Comparison of ENCODE assay signal across 17 cellular contexts in genomic region chr2:136324966-136325365, GRCh38.
DNase-seq lines count a peak whose midpoint lies in the region; ATAC-seq and TF ChIP-seq lines count a peak whose summit lies in the region.
"Had no signal": no experiment of that assay in that cellular context is flagged by ENCODE, and none has a peak within 500 bp of the region (broad histone marks: within the 10 kb centered on the region; RNA-seq: fewer than 3 reads in every experiment).

No MANE protein-coding gene starts in this region.

- H3K9me3 ChIP-seq in upper lobe of right lung: no peaks in the 10 kb centered on the region

- no peak for TF ChIP-seq CTCF in upper lobe of right lung (IDR thresholded peaks at IDR 0.05)

- no peak for ATAC-seq in activated T-cell treated with anti-CD3 and anti-CD28 coated beads, Interleukin-2, amount 50 U/mL, for 4 hours
- peak; percentile 65 for ATAC-seq in upper lobe of right lung
- ATAC-seq in HG03025 (IDR thresholded peaks at IDR 0.05; ENCODE audit: low FRiP score, unreplicated experiment): no peak
- ATAC-seq in GM19455 (IDR thresholded peaks at IDR 0.05; ENCODE audit: unreplicated experiment): no peak
- ATAC-seq: Panc1 had no signal

- no peaks in the 10 kb centered on the region for H3K36me3 ChIP-seq in upper lobe of right lung

- H3K27me3 Mint-ChIP-seq in activated T-cell treated with anti-CD3 and anti-CD28 coated beads, Interleukin-2, amount 50 U/mL, for 24 hours: no peaks in the 10 kb centered on the region
- H3K27me3 Mint-ChIP-seq in activated T-cell treated with anti-CD3 and anti-CD28 coated beads, Interleukin-2, amount 50 U/mL, for 4 hours (ENCODE audit: low read depth): no peaks in the 10 kb centered on the region
- no peaks in the 10 kb centered on the region for H3K27me3 Mint-ChIP-seq in activated naive CD8-positive, alpha-beta T cell treated with anti-CD3 and anti-CD28 coated beads for 36 hours
- H3K27me3 Mint-ChIP-seq: stimulated activated naive CD8-positive, alpha-beta T cell treated with anti-CD3 and anti-CD28 coated beads, Interleukin-15, Interleukin-2, amounts not matched to agents 100 ng/mL and 50 ng/mL, for 24 hours had no signal

- H3K27me3 ChIP-seq in upper lobe of right lung: no peaks in the 10 kb centered on the region

- no peak overlapping the region for H3K4me3 ChIP-seq in upper lobe of right lung

- H3K4me1 ChIP-seq in upper lobe of right lung: no peaks in the 10 kb centered on the region

- no peaks in the 10 kb centered on the region for H3K36me3 Mint-ChIP-seq in activated T-cell treated with anti-CD3 and anti-CD28 coated beads, Interleukin-2, amount 50 U/mL, for 24 hours (ENCODE audit: low read depth)
- no peaks in the 10 kb centered on the region for H3K36me3 Mint-ChIP-seq in activated T-cell treated with anti-CD3 and anti-CD28 coated beads, Interleukin-2, amount 50 U/mL, for 4 hours (ENCODE audit: insufficient read depth)
- peaks cover 13% of the 10 kb centered on the region for H3K36me3 Mint-ChIP-seq in activated naive CD8-positive, alpha-beta T cell treated with anti-CD3 and anti-CD28 coated beads for 36 hours

- DNase-seq in activated T-cell treated with anti-CD3 and anti-CD28 coated beads, Interleukin-2, amount 50 U/mL, for 24 hours: no peak
- DNase-seq in activated T-cell treated with anti-CD3 and anti-CD28 coated beads, Interleukin-2, amount 50 U/mL, for 4 hours: no peak
- DNase-seq in NOMO-1 treated with dmso at 0.1 percent for 144 hours (lab: John Stamatoyannopoulos, UW; ENCODE audit: unreplicated experiment) (peak; percentile 61), upper lobe of right lung (no peak), superior temporal gyrus (ENCODE audit: extremely low spot score) (no peak)
- no peak for DNase-seq in activated naive CD8-positive, alpha-beta T cell treated with anti-CD3 and anti-CD28 coated beads for 36 hours
- DNase-seq: activated CD4-positive, alpha-beta T cell treated with anti-CD3 and anti-CD28 coated beads, Interleukin-2, amount 50 U/mL, for 48 hours; activated naive CD4-positive, alpha-beta T cell; DMS 273 treated with DMSO at 0.1 percent for 48 hours; effector memory CD4-positive, alpha-beta T cell; NCI-H1048; NCI-H446; occipital lobe had no signal

- H3K4me3 Mint-ChIP-seq in activated T-cell treated with anti-CD3 and anti-CD28 coated beads, Interleukin-2, amount 50 U/mL, for 24 hours: no peak overlapping the region
- H3K4me3 Mint-ChIP-seq in activated T-cell treated with anti-CD3 and anti-CD28 coated beads, Interleukin-2, amount 50 U/mL, for 4 hours: no peak overlapping the region
- H3K4me3 Mint-ChIP-seq in activated naive CD8-positive, alpha-beta T cell treated with anti-CD3 and anti-CD28 coated beads for 36 hours: no peak overlapping the region

- peaks cover 84% of the 10 kb centered on the region for H3K4me1 Mint-ChIP-seq in activated T-cell treated with anti-CD3 and anti-CD28 coated beads, Interleukin-2, amount 50 U/mL, for 24 hours (ENCODE audit: low read depth)
- peaks cover 63% of the 10 kb centered on the region for H3K4me1 Mint-ChIP-seq in activated T-cell treated with anti-CD3 and anti-CD28 coated beads, Interleukin-2, amount 50 U/mL, for 4 hours (ENCODE audit: low read depth)
- H3K4me1 Mint-ChIP-seq in activated naive CD8-positive, alpha-beta T cell treated with anti-CD3 and anti-CD28 coated beads for 36 hours: peaks cover 61% of the 10 kb centered on the region

- peak overlapping the region; percentile 73 for H3K27ac Mint-ChIP-seq in activated T-cell treated with anti-CD3 and anti-CD28 coated beads, Interleukin-2, amount 50 U/mL, for 24 hours
- H3K27ac Mint-ChIP-seq in activated naive CD8-positive, alpha-beta T cell treated with anti-CD3 and anti-CD28 coated beads for 36 hours: peak overlapping the region; percentile 54

- no peak overlapping the region for H3K27ac ChIP-seq in upper lobe of right lung

- intact Hi-C loops in upper lobe of right lung (cut with DNase I): no loop called here

- H3K9me3 Mint-ChIP-seq in activated T-cell treated with anti-CD3 and anti-CD28 coated beads, Interleukin-2, amount 50 U/mL, for 24 hours: peaks cover 12% of the 10 kb centered on the region
- no peaks in the 10 kb centered on the region for H3K9me3 Mint-ChIP-seq in activated T-cell treated with anti-CD3 and anti-CD28 coated beads, Interleukin-2, amount 50 U/mL, for 4 hours
- peaks cover 3% of the 10 kb centered on the region for H3K9me3 Mint-ChIP-seq in activated naive CD8-positive, alpha-beta T cell treated with anti-CD3 and anti-CD28 coated beads for 36 hours
